In the genomic region with DNA sequence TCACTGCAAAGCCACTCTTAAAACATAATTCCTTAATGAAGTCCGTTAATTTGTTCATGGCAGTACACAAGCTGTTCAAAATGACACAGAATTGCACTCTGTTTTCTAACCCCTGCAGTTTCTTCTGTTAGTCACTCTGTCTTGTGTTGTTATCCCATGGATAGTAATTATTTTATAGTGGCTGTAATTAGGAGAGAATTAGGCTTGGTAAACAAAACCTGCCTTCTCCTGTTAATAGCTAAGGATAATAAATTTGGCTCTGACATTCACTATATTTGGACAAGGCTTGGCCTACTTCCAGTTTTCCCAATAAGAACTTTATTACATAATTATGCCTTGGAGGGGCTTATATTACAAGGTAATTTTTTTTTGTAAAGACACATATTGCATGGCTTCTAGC, we compare ENCODE assay signal across 25 cellular contexts.
DNase-seq lines count a peak whose midpoint lies in the region; TF ChIP-seq lines count a peak whose summit lies in the region.
"Had no signal": no experiment of that assay in that cellular context is flagged by ENCODE, and none has a peak within 500 bp of the region (broad histone marks: within the 10 kb centered on the region; RNA-seq: fewer than 3 reads in every experiment).

No MANE protein-coding gene starts in this region.

- DNase-seq in D341Med (ENCODE audit: low spot score): peak; percentile 30
- peak; percentile 4 for DNase-seq in LNCaP clone FGC (ENCODE audit: low read depth)
- DNase-seq in NCI-H1930 (lab: John Stamatoyannopoulos, UW): peak; percentile 87 to 93
- peak; percentile 98 for DNase-seq in NCI-H748 (lab: John Stamatoyannopoulos, UW; ENCODE audit: unreplicated experiment)
- DNase-seq in inferior parietal cortex (ENCODE audit: extremely low spot score): no peak
- DNase-seq in NK-92 treated with Interleukin-12 subunit alpha and Interleukin-12 subunit beta, amount 100 ng/mL, for 24 hours (lab: John Stamatoyannopoulos, UW): no peak
- no peak for DNase-seq in spleen
- DNase-seq in G401 (ENCODE audit: low spot score): no peak
- DNase-seq: activated CD8-positive, alpha-beta T cell treated with anti-CD3 and anti-CD28 coated beads for 36 hours; activated gamma-delta T cell; body of pancreas; DMS53; effector CD8-positive, alpha-beta T cell; HFFc6; MV-4-11; NCI-H510A treated with DMSO at 0.1 percent for 48 hours; PC-3; psoas muscle; SHP77; stimulated activated naive CD4-positive, alpha-beta T cell treated with Interleukin-2 at 50 U/mL for 16 hours; T-cell had no signal

- 80 to 98% (median 85%) methylated on average over 1 of the region's 1 CpG for WGBS in spleen, 5 donors

- no peaks in the 10 kb centered on the region for H3K9me3 ChIP-seq in spleen
- H3K9me3 ChIP-seq: body of pancreas, gastroesophageal sphincter, psoas muscle, thoracic aorta had no signal

- no peak for TF ChIP-seq CTCF in LNCaP clone FGC (IDR thresholded peaks at IDR 0.05; ENCODE audit: control insufficient read depth, extremely low read depth, insufficient read depth)
- no peak for TF ChIP-seq CTCF in spleen (IDR thresholded peaks at IDR 0.05 in 8 of 11, conservative IDR thresholded peaks at IDR 0.05 in 3 of 11)

- H3K4me1 ChIP-seq in spleen: no peaks in the 10 kb centered on the region
- H3K4me1 ChIP-seq: body of pancreas, gastroesophageal sphincter, psoas muscle had no signal

- no peak overlapping the region for H3K27ac ChIP-seq in spleen
- H3K27ac ChIP-seq: body of pancreas, gastroesophageal sphincter, KMS-11, psoas muscle, thoracic aorta had no signal

- no peaks in the 10 kb centered on the region for H3K36me3 ChIP-seq in spleen
- H3K36me3 ChIP-seq: gastroesophageal sphincter, thoracic aorta had no signal

- in situ Hi-C loops in G401 (cut with HindIII; ENCODE audit: low sequenced_read_pairs): no loop called here

- no peak for TF ChIP-seq POLR2A in spleen (IDR thresholded peaks at IDR 0.05)

- intact Hi-C loops in spleen (cut with DNase I; ENCODE audit: low total_unique reads): no loop called here

- no peaks in the 10 kb centered on the region for H3K27me3 ChIP-seq in spleen (replicated peaks in 1 of 7)
- H3K27me3 ChIP-seq: body of pancreas, gastroesophageal sphincter had no signal

- H3K4me3 ChIP-seq in LNCaP clone FGC (ENCODE audit: low read depth, low read length) (no peak overlapping the region), spleen (no peak overlapping the region)
- H3K4me3 ChIP-seq: body of pancreas, gastroesophageal sphincter, lung, psoas muscle, thoracic aorta had no signal

Comparison
In these comparisons a context has a peak if more than half of its experiments do, and no peak if none do; other contexts are left out.
1. DNase-seq: peak in D341Med (single experiment), LNCaP clone FGC (single experiment), NCI-H1930 (2 of 2) and NCI-H748 (single experiment); none in inferior parietal cortex (single experiment), NK-92 treated with Interleukin-12 subunit alpha and Interleukin-12 subunit beta, amount 100 ng/mL, for 24 hours (single experiment), spleen (single experiment) and G401 (single experiment).